8 cellular contexts compared by ENCODE assay signal in genomic region chr1:52032785-52033131, GRCh38. TPM values are rescaled to one million over a fixed set of nuclear protein-coding genes. Genes with fewer than 3 reads are reported as not detected.
A peak's percentile ranks its signal among the peaks of the same experiment; 100 is the strongest.
DNase-seq lines count a peak whose midpoint lies in the region; ATAC-seq, FAIRE-seq and TF ChIP-seq lines count a peak whose summit lies in the region.

No MANE protein-coding gene starts in this region.

- intact Hi-C loops in Right ventricle myocardium superior (cut with DNase I): no loop called here
- intact Hi-C loops in pancreas (cut with DNase I): no loop called here

- H3K36me3 Mint-ChIP-seq in activated naive CD4-positive, alpha-beta T cell treated with anti-CD3 and anti-CD28 coated beads, Interleukin-2, amount 10 ng/mL, durations not matched to agents 7 days and 5 days: peaks cover 38% of the 10 kb centered on the region

- peaks cover 26 to 39% (median 34%) of the 10 kb centered on the region in 3 donors for H3K4me1 ChIP-seq in pancreas

- FAIRE-seq in pancreas (lab: Jason Lieb, UNC): no peak

- no peaks in the 10 kb centered on the region for H3K9me3 Mint-ChIP-seq in activated naive CD4-positive, alpha-beta T cell treated with anti-CD3 and anti-CD28 coated beads, Interleukin-2, amount 10 ng/mL, durations not matched to agents 7 days and 5 days

- 1 to 2% methylated on average over 24 of the region's 24 CpGs for WGBS in pancreas, 2 donors

- TF ChIP-seq CTCF in LNCaP clone FGC (IDR thresholded peaks at IDR 0.05; ENCODE audit: control insufficient read depth, extremely low read depth, insufficient read depth) (no peak), pancreas (IDR thresholded peaks at IDR 0.05) (no peak)

- H3K4me3 ChIP-seq in LNCaP clone FGC (ENCODE audit: low read depth, low read length) (peak overlapping the region; percentile 89), pancreas (peak overlapping the region; percentile 52 to 85 (median 70))

- ATAC-seq in GM19463 (IDR thresholded peaks at IDR 0.05; ENCODE audit: unreplicated experiment) (peak; percentile 39), Right ventricle myocardium superior (ENCODE audit: poor library complexity) (peak; percentile 43), pancreas (peak; percentile 42 to 71 (median 56))

- H3K27ac ChIP-seq in pancreas: peak overlapping the region; percentile 64 to 84 (median 80)

- CTCF ChIA-PET in activated naive CD4-positive, alpha-beta T cell treated with anti-CD3 and anti-CD28 coated beads, Interleukin-2, amount 10 ng/mL, durations not matched to agents 7 days and 5 days (lab: Charles Lee): no interaction called here

- peak overlapping the region; percentile 90 for H3K4me3 Mint-ChIP-seq in activated naive CD4-positive, alpha-beta T cell treated with anti-CD3 and anti-CD28 coated beads, Interleukin-2, amount 10 ng/mL, durations not matched to agents 7 days and 5 days

- no peaks in the 10 kb centered on the region for H3K27me3 Mint-ChIP-seq in activated naive CD4-positive, alpha-beta T cell treated with anti-CD3 and anti-CD28 coated beads, Interleukin-2, amount 10 ng/mL, durations not matched to agents 7 days and 5 days

- no peaks in the 10 kb centered on the region for H3K36me3 ChIP-seq in pancreas

- no peaks in the 10 kb centered on the region for H3K9me3 ChIP-seq in pancreas

- peak; percentile 35 for DNase-seq in COLO829 (ENCODE audit: low spot score)
- no peak for DNase-seq in LNCaP clone FGC (ENCODE audit: low read depth)
- DNase-seq in activated naive CD4-positive, alpha-beta T cell treated with anti-CD3 and anti-CD28 coated beads, Interleukin-2, amount 10 ng/mL, durations not matched to agents 7 days and 5 days: peak; percentile 39
- peak; percentile 54 for DNase-seq in Right ventricle myocardium superior
- peak; percentile 12 to 66 (median 37) for DNase-seq in pancreas
- DNase-seq in activated CD4-positive, CD25-positive, alpha-beta regulatory T cell (lab: John Stamatoyannopoulos, UW): no peak
- DNase-seq in GDM1 (lab: John Stamatoyannopoulos, UW): no peak

- no peaks in the 10 kb centered on the region for H3K27me3 ChIP-seq in pancreas

- H3K27ac Mint-ChIP-seq in activated naive CD4-positive, alpha-beta T cell treated with anti-CD3 and anti-CD28 coated beads, Interleukin-2, amount 10 ng/mL, durations not matched to agents 7 days and 5 days: peak overlapping the region; percentile 95

- H3K4me1 Mint-ChIP-seq in activated naive CD4-positive, alpha-beta T cell treated with anti-CD3 and anti-CD28 coated beads, Interleukin-2, amount 10 ng/mL, durations not matched to agents 7 days and 5 days: peaks cover 34% of the 10 kb centered on the region

RNA-seq across cellular contexts. Expression of gene KTI12, which starts 0.9 kb away (rescaled TPM):
- total RNA-seq in Right ventricle myocardium superior (3.3 TPM), pancreas (1 to 10 TPM; 2.3 to 4.7 (median 3.4) TPM)
- polyA plus RNA-seq in pancreas: 1 to 10 TPM; 3.1 to 7.1 TPM

RNA-seq across cellular contexts. Expression of gene TXNDC12, which starts 22.2 kb away (rescaled TPM):
- total RNA-seq in Right ventricle myocardium superior (20.9 TPM), pancreas (10 to 100 TPM; 25.7 to 39.4 (median 34.9) TPM)
- polyA plus RNA-seq in pancreas: 10 to 100 TPM in 1 of 2 donors, 1 to 10 TPM in 1; 9.9 to 17.0 TPM

RNA-seq across cellular contexts. Expression of gene BTF3L4, which starts 23.3 kb away (rescaled TPM):
- total RNA-seq in Right ventricle myocardium superior (24.5 TPM), pancreas (10 to 100 TPM; 15.8 to 29.7 (median 21.2) TPM)
- 10 to 100 TPM; 23.4 to 26.7 TPM for polyA plus RNA-seq in pancreas

RNA-seq across cellular contexts. Expression of gene RAB3B, which starts 42.3 kb away (rescaled TPM):
- total RNA-seq in Right ventricle myocardium superior: not detected
- total RNA-seq in pancreas: 1 to 10 TPM in 3 of 6 donors, under 1 TPM in 3; 0.69 to 5.7 (median 1.6) TPM
- polyA plus RNA-seq in pancreas: 1 to 10 TPM in 1 of 2 donors, under 1 TPM in 1; 0.72 to 5.7 TPM

Comparison
In these comparisons a context has a peak if more than half of its experiments do, and no peak if none do; other contexts are left out.
1. DNase-seq: peak in COLO829 (single experiment), activated naive CD4-positive, alpha-beta T cell treated with anti-CD3 and anti-CD28 coated beads, Interleukin-2, amount 10 ng/mL, durations not matched to agents 7 days and 5 days (single experiment), Right ventricle myocardium superior (single experiment) and pancreas (6 of 6); none in LNCaP clone FGC (single experiment), activated CD4-positive, CD25-positive, alpha-beta regulatory T cell (0 of 4) and GDM1 (single experiment).
2. Peak in every context shown above with its lines, with median percentiles within 50 percentile points of each other: ATAC-seq.